ENCODE assay signal across 18 cellular contexts in genomic region chr16:8581923-8582580, GRCh38. TPM values are rescaled to one million over a fixed set of nuclear protein-coding genes. Genes with fewer than 3 reads are reported as not detected.
DNase-seq lines count a peak whose midpoint lies in the region; ATAC-seq, FAIRE-seq and TF ChIP-seq lines count a peak whose summit lies in the region.
"Had no signal": no experiment of that assay in that cellular context is flagged by ENCODE, and none has a peak within 500 bp of the region (broad histone marks: within the 10 kb centered on the region; RNA-seq: fewer than 3 reads in every experiment).

No MANE protein-coding gene starts in this region.

- intact Hi-C loops in Right ventricle myocardium inferior (cut with DNase I) (no loop called here), cardiac septum (cut with DNase I) (no loop called here), HepG2 (cut with micrococcal nuclease; ENCODE audit: unreplicated experiment) (no loop called here)

- TF ChIP-seq POLR2A in HepG2 (IDR thresholded peaks at IDR 0.05; ENCODE audit: insufficient read depth in 1 of 2, low read depth in 2 of 2, low read length in 2 of 2) (no peak), suprapubic skin (IDR thresholded peaks at IDR 0.05) (no peak)

- peak overlapping the region; percentile 2; the same call in 1 of the 2 replicates for H3K4me2 ChIP-seq in HepG2 (ENCODE audit: low read depth, low read length)
- H3K4me2 ChIP-seq: A549 had no signal

- ATAC-seq in Right ventricle myocardium inferior (peak; percentile 59), HepG2 (peak; percentile 31)
- ATAC-seq: A549; activated T-cell treated with anti-CD3 and anti-CD28 coated beads, Interleukin-2, amount 50 U/mL, for 4 hours had no signal

- CTCF ChIA-PET in HepG2 (lab: Yijun Ruan, JAX; ENCODE audit: low intra/inter-chr PET ratio, low total read pairs) = interaction anchor here (2.2 kb wide), 1 partner anchor 14 kb away, joined by 5 read pairs; no protein-coding TSS in a partner anchor

- H3K9ac ChIP-seq in SK-N-MC (ENCODE audit: insufficient read length) = no peak overlapping the region
- no peak overlapping the region for H3K9ac ChIP-seq in HepG2 (ENCODE audit: insufficient read depth, low read depth, low read length)

- H3K9me3 ChIP-seq in SK-N-MC (ENCODE audit: low read depth, low read length) (no peaks in the 10 kb centered on the region), HepG2 (ENCODE audit: low read length) (no peaks in the 10 kb centered on the region), suprapubic skin (no peaks in the 10 kb centered on the region)
- H3K9me3 ChIP-seq: tibial nerve had no signal

- H3K36me3 ChIP-seq in SK-N-MC (ENCODE audit: insufficient read depth, low read length) (no peaks in the 10 kb centered on the region), HepG2 (replicated peaks in 1 of 2; ENCODE audit: control insufficient read depth in 1 of 2, insufficient read depth in 2 of 2, low read length in 2 of 2) (no peaks in the 10 kb centered on the region), suprapubic skin (no peaks in the 10 kb centered on the region)
- H3K36me3 ChIP-seq: cardiac muscle cell, tibial nerve had no signal

- H3K4me1 ChIP-seq in HepG2 (ENCODE audit: insufficient read depth, low read length) = peaks cover 25% of the 10 kb centered on the region
- no peaks in the 10 kb centered on the region for H3K4me1 ChIP-seq in suprapubic skin
- H3K4me1 ChIP-seq: A549 had no signal

- TF ChIP-seq EP300 in HepG2 (IDR thresholded peaks at IDR 0.05; ENCODE audit: low read depth in 2 of 2, low read length in 2 of 2) = no peak
- TF ChIP-seq EP300 in HepG2 (CRISPR knock-in tag; IDR thresholded peaks at IDR 0.05; ENCODE audit: borderline replicate concordance) = no peak
- TF ChIP-seq EP300 in suprapubic skin (IDR thresholded peaks at IDR 0.05) = no peak

- DNase-seq in Right ventricle myocardium inferior (ENCODE audit: missing footprints) = no peak
- DNase-seq in cardiac septum (ENCODE audit: low spot score) = no peak
- DNase-seq in SK-N-MC (ENCODE audit: low read depth, low spot score) = no peak
- DNase-seq in HepG2 (ENCODE audit: low spot score) = no peak
- no peak for DNase-seq in urothelium cell line (ENCODE audit: low spot score)
- no peak for DNase-seq in T-helper 2 cell
- DNase-seq in suprapubic skin (ENCODE audit: low spot score in 2 of 2) = no peak
- no peak for DNase-seq in activated naive CD4-positive, alpha-beta T cell (lab: John Stamatoyannopoulos, UW)
- DNase-seq: activated T-cell treated with anti-CD3 and anti-CD28 coated beads, Interleukin-2, amount 50 U/mL, for 4 hours; foreskin fibroblast; GDM1; NCI-H1694 treated with DMSO at 0.1 percent for 48 hours; stimulated activated CD4-positive, alpha-beta T cell treated with anti-CD3 and anti-CD28 coated beads, Interleukin-4, amount 100 ng/mL, for 1 hour; T-helper 1 cell had no signal

- 3% methylated on average over 6 of the region's 6 CpGs for WGBS in HepG2 (ENCODE audit: low lambda C conversion rate)
- WGBS in suprapubic skin = 41% methylated on average over 6 of the region's 6 CpGs

- no peaks in the 10 kb centered on the region for H3K79me2 ChIP-seq in HepG2 (ENCODE audit: insufficient read depth, low read length)

- in situ Hi-C loops in HepG2 (cut with HindIII; ENCODE audit: extremely low pct_ligation_motif_present, low pct_unique_long_range_greater_than_20kb) = no loop called here

- TF ChIP-seq CTCF in HepG2 (CRISPR knock-in tag; IDR thresholded peaks at IDR 0.05) (no peak), suprapubic skin (IDR thresholded peaks at IDR 0.05) (no peak)

- BruUV-seq in HepG2 (replicated peaks; lab: Mats Ljungman, UMichigan) = no TSS peak

- H3K4me3 ChIP-seq in SK-N-MC (no peak overlapping the region), HepG2 (replicated peaks in 1 of 3; ENCODE audit: insufficient read depth in 1 of 3, low read depth in 2 of 3, low read length in 3 of 3) (no peak overlapping the region), suprapubic skin (no peak overlapping the region)
- H3K4me3 ChIP-seq: A549, cardiac muscle cell, tibial nerve had no signal

- FAIRE-seq in HepG2 (lab: Jason Lieb, UNC) (no peak), urothelium cell line (lab: Jason Lieb, UNC) (peak; percentile 27)
- FAIRE-seq: A549 had no signal

- H3K27ac ChIP-seq in SK-N-MC (peak overlapping the region; percentile 45), HepG2 (ENCODE audit: extremely low read length, insufficient read depth, low read length) (no peak overlapping the region), suprapubic skin (no peak overlapping the region)
- H3K27ac ChIP-seq: A549, cardiac muscle cell, tibial nerve had no signal

- H3K27me3 ChIP-seq in HepG2 (ENCODE audit: control insufficient read depth in 1 of 2, insufficient read depth in 2 of 2, low read length in 2 of 2) = peaks cover 3 to 19% of the 10 kb centered on the region in 2 experiments; a peak in 3 of 5 replicates
- peaks cover 6% of the 10 kb centered on the region for H3K27me3 ChIP-seq in suprapubic skin

- POLR2A ChIA-PET in HepG2 (lab: Yijun Ruan, JAX) = no interaction called here

- peak overlapping the region; percentile 7 for H2AFZ ChIP-seq in HepG2 (ENCODE audit: low read length)

- no peaks in the 10 kb centered on the region for H4K20me1 ChIP-seq in HepG2 (ENCODE audit: insufficient read depth, low read length)

- TF ChIP-seq RAD21 in HepG2 (CRISPR knock-in tag; IDR thresholded peaks at IDR 0.05) = no peak

TF ChIP-seq in HepG2, 621 proteins besides CTCF, POLR2A, EP300 and RAD21 (continues in another document):
- no peak for TF ChIP-seq FOXA1 (IDR thresholded peaks at IDR 0.05)
- no peak for TF ChIP-seq FOXA1 (CRISPR knock-in tag; IDR thresholded peaks at IDR 0.05)
- no peak for TF ChIP-seq RARG (CRISPR knock-in tag; IDR thresholded peaks at IDR 0.05; ENCODE audit: low read depth)
- TF ChIP-seq ZMYM2 (CRISPR knock-in tag; IDR thresholded peaks at IDR 0.05) = peak; percentile 55; the same call in 1 of the 2 replicates
- 0 out of 2 replicates have a peak, but pooled peaks have one; percentile 26 for TF ChIP-seq ZNF501 (CRISPR knock-in tag; IDR thresholded peaks at IDR 0.05)
- 0 out of 2 replicates have a peak, but pooled peaks have one; percentile 26 for TF ChIP-seq FOXC1 (CRISPR knock-in tag; IDR thresholded peaks at IDR 0.05; ENCODE audit: borderline replicate concordance)
- 0 out of 2 replicates have a peak, but pooled peaks have one; percentile 22 for TF ChIP-seq ELF1 (CRISPR knock-in tag; IDR thresholded peaks at IDR 0.05)

RNA-seq across cellular contexts. Expression of gene TMEM114, which starts 8.3 kb away (rescaled TPM):
- total RNA-seq in Right ventricle myocardium inferior (not detected), cardiac septum (not detected), HepG2 (2016; rRNA removed; fragmentation: Illumina TruSeq; extraction: Trizol) (not detected in 2 replicates), suprapubic skin (not detected)
- not detected in 2 replicates for total RNA-seq in HepG2 (2016; cell fraction: cytosol; rRNA removed; fragmentation: Illumina TruSeq; extraction: Trizol; ENCODE audit: low read depth)
- not detected in 2 replicates for total RNA-seq in HepG2 (2016; cell fraction: insoluble cytoplasmic fraction; rRNA removed; fragmentation: Illumina TruSeq; extraction: Trizol)
- total RNA-seq in HepG2 (2016; cell fraction: membrane; rRNA removed; fragmentation: Illumina TruSeq; extraction: Trizol) = not detected in 2 replicates
- not detected in 2 replicates for total RNA-seq in HepG2 (2016; cell fraction: nucleus; rRNA removed; fragmentation: Illumina TruSeq; extraction: Trizol)
- not detected in 2 replicates for polyA plus RNA-seq in HepG2 (2011; rRNA removed)
- not detected in 2 replicates for polyA plus RNA-seq in HepG2 (2011; cell fraction: cytosol; rRNA removed)
- not detected in 2 replicates for polyA plus RNA-seq in HepG2 (2011; cell fraction: nucleus; rRNA removed)
- not detected in 2 replicates for polyA plus RNA-seq in HepG2 (2012)
- not detected in 2 replicates for polyA plus RNA-seq in HepG2 (2016; cell fraction: cytosol; fragmentation: Illumina TruSeq; extraction: Trizol; ENCODE audit: low read depth)
- polyA plus RNA-seq in HepG2 (2016; cell fraction: insoluble cytoplasmic fraction; fragmentation: Illumina TruSeq; extraction: Trizol; ENCODE audit: low read depth) = not detected in 2 replicates
- not detected in 2 replicates for polyA plus RNA-seq in HepG2 (2016; cell fraction: membrane; fragmentation: Illumina TruSeq; extraction: Trizol; ENCODE audit: low read depth)
- not detected in 2 replicates for polyA plus RNA-seq in HepG2 (2016; cell fraction: nucleus; fragmentation: Illumina TruSeq; extraction: Trizol; ENCODE audit: insufficient read depth, low read depth)
- not detected in 2 replicates for polyA minus RNA-seq in HepG2 (2011; rRNA and poly(A)+ RNA removed; ENCODE audit: low replicate concordance)
- polyA minus RNA-seq in HepG2 (2011; cell fraction: cytosol; rRNA and poly(A)+ RNA removed) = not detected in 2 replicates
- not detected in 2 replicates for polyA minus RNA-seq in HepG2 (2011; cell fraction: nucleus; rRNA and poly(A)+ RNA removed)
- total RNA-seq: activated T-cell treated with anti-CD3 and anti-CD28 coated beads, Interleukin-2, amount 50 U/mL, for 4 hours; cardiac muscle cell; mesothelial cell of epicardium; tibial nerve had no signal
- polyA plus RNA-seq: A549, cardiac muscle cell had no signal

RNA-seq across cellular contexts. Expression of gene METTL22, which starts 39.4 kb away (rescaled TPM):
- 29.3 TPM for total RNA-seq in Right ventricle myocardium inferior
- total RNA-seq in cardiac septum = 31.9 TPM
- 23.3 and 36.2 TPM in 2 replicates for total RNA-seq in HepG2 (2016; rRNA removed; fragmentation: Illumina TruSeq; extraction: Trizol)
- total RNA-seq in HepG2 (2016; cell fraction: cytosol; rRNA removed; fragmentation: Illumina TruSeq; extraction: Trizol; ENCODE audit: low read depth) = 48.3 and 64.6 TPM in 2 replicates
- 19.9 and 37.6 TPM in 2 replicates for total RNA-seq in HepG2 (2016; cell fraction: insoluble cytoplasmic fraction; rRNA removed; fragmentation: Illumina TruSeq; extraction: Trizol)
- total RNA-seq in HepG2 (2016; cell fraction: membrane; rRNA removed; fragmentation: Illumina TruSeq; extraction: Trizol) = 53.5 and 59.9 TPM in 2 replicates
- 55.5 and 57.5 TPM in 2 replicates for total RNA-seq in HepG2 (2016; cell fraction: nucleus; rRNA removed; fragmentation: Illumina TruSeq; extraction: Trizol)
- 94.8 and 117 TPM in 2 replicates for polyA plus RNA-seq in HepG2 (2011; rRNA removed)
- polyA plus RNA-seq in HepG2 (2011; cell fraction: cytosol; rRNA removed) = 72.4 and 79.6 TPM in 2 replicates
- 323 and 325 TPM in 2 replicates for polyA plus RNA-seq in HepG2 (2011; cell fraction: nucleus; rRNA removed)
- 36.8 and 41.4 TPM in 2 replicates for polyA plus RNA-seq in HepG2 (2012)
- 50.0 and 66.7 TPM in 2 replicates for polyA plus RNA-seq in HepG2 (2016; cell fraction: cytosol; fragmentation: Illumina TruSeq; extraction: Trizol; ENCODE audit: low read depth)
- 23.8 and 27.8 TPM in 2 replicates for polyA plus RNA-seq in HepG2 (2016; cell fraction: insoluble cytoplasmic fraction; fragmentation: Illumina TruSeq; extraction: Trizol; ENCODE audit: low read depth)
- polyA plus RNA-seq in HepG2 (2016; cell fraction: membrane; fragmentation: Illumina TruSeq; extraction: Trizol; ENCODE audit: low read depth) = 50.2 and 62.5 TPM in 2 replicates
- 84.6 and 91.3 TPM in 2 replicates for polyA plus RNA-seq in HepG2 (2016; cell fraction: nucleus; fragmentation: Illumina TruSeq; extraction: Trizol; ENCODE audit: insufficient read depth, low read depth)
- 102 and 146 TPM in 2 replicates for polyA minus RNA-seq in HepG2 (2011; rRNA and poly(A)+ RNA removed; ENCODE audit: low replicate concordance)
- 28.3 and 29.5 TPM in 2 replicates for polyA minus RNA-seq in HepG2 (2011; cell fraction: cytosol; rRNA and poly(A)+ RNA removed)
- polyA minus RNA-seq in HepG2 (2011; cell fraction: nucleus; rRNA and poly(A)+ RNA removed) = 139 and 160 TPM in 2 replicates
- 100 to 1,000 TPM in 1 of 4 donors, 10 to 100 TPM in 3; 15.5 to 114 (median 28.3) TPM for total RNA-seq in suprapubic skin
